9 cellular contexts compared by ENCODE assay signal in genomic region chr2:223469270-223470057, GRCh38.
A peak's percentile ranks its signal among the peaks of the same experiment; 100 is the strongest.
DNase-seq lines count a peak whose midpoint lies in the region; ATAC-seq and TF ChIP-seq lines count a peak whose summit lies in the region.
"Had no signal": no experiment of that assay in that cellular context is flagged by ENCODE, and none has a peak within 500 bp of the region (broad histone marks: within the 10 kb centered on the region; RNA-seq: fewer than 3 reads in every experiment).

No MANE protein-coding gene starts in this region.

- H3K27ac ChIP-seq in SJCRH30 (no peak overlapping the region), gastroesophageal sphincter (peak overlapping the region in 1 of 4 donors; percentile 2)

- no peak overlapping the region for H3K4me3 ChIP-seq in SJCRH30
- no peak overlapping the region for H3K4me3 ChIP-seq in gastroesophageal sphincter

- no peaks in the 10 kb centered on the region for H3K36me3 ChIP-seq in SJCRH30
- no peaks in the 10 kb centered on the region for H3K36me3 ChIP-seq in gastroesophageal sphincter

- no peak for TF ChIP-seq CTCF in gastroesophageal sphincter (IDR thresholded peaks at IDR 0.05)

- TF ChIP-seq POLR2A in gastroesophageal sphincter (IDR thresholded peaks at IDR 0.05): no peak

- 57 to 64% methylated on average over 4 to 6 of the region's 6 CpGs for WGBS in gastroesophageal sphincter (ENCODE audit: low coverage in 1 of 2), 2 donors

- H3K9me3 ChIP-seq in SJCRH30 (replicated peaks) (no peaks in the 10 kb centered on the region), gastroesophageal sphincter (no peaks in the 10 kb centered on the region)

- intact Hi-C loops in posterior vena cava (cut with DNase I): loop anchor here in 1 of 2 donors (10.0 kb wide), 1 partner anchor 205 kb away; no protein-coding TSS in a partner anchor

- H3K4me1 ChIP-seq in SJCRH30: no peaks in the 10 kb centered on the region
- H3K4me1 ChIP-seq in gastroesophageal sphincter: peaks cover 0 to 12% (median 3%) of the 10 kb centered on the region in 3 donors

- peak; percentile 47 for ATAC-seq in gastroesophageal sphincter
- ATAC-seq in HG02973 (IDR thresholded peaks at IDR 0.05; ENCODE audit: unreplicated experiment): no peak

- no peaks in the 10 kb centered on the region for H3K27me3 ChIP-seq in SJCRH30
- H3K27me3 ChIP-seq in gastroesophageal sphincter: no peaks in the 10 kb centered on the region

- peak; percentile 45 for DNase-seq in COLO829 (ENCODE audit: low spot score)
- DNase-seq in SJCRH30: peak; percentile 42 to 50
- DNase-seq in posterior vena cava (ENCODE audit: low spot score): peak; percentile 89
- DNase-seq in activated CD8-positive, alpha-beta memory T cell treated with anti-CD3 and anti-CD28 coated beads, Interleukin-2, amount 50 U/mL, for 48 hours: no peak
- no peak for DNase-seq in HPDE6-E6E7 (ENCODE audit: extremely low spot score)
- no peak for DNase-seq in stimulated activated CD4-positive, alpha-beta T cell treated with anti-CD3 and anti-CD28 coated beads, Interleukin-2, amount 100 ng/mL, for 24 hours
- DNase-seq: effector memory CD4-positive, alpha-beta T cell had no signal

- no peak for TF ChIP-seq EP300 in gastroesophageal sphincter (IDR thresholded peaks at IDR 0.05)

Comparison
In these comparisons a context has a peak if more than half of its experiments do, and no peak if none do; other contexts are left out.
1. DNase-seq: peak in COLO829 (single experiment), SJCRH30 (2 of 2) and posterior vena cava (single experiment); none in activated CD8-positive, alpha-beta memory T cell treated with anti-CD3 and anti-CD28 coated beads, Interleukin-2, amount 50 U/mL, for 48 hours (single experiment), HPDE6-E6E7 (single experiment) and stimulated activated CD4-positive, alpha-beta T cell treated with anti-CD3 and anti-CD28 coated beads, Interleukin-2, amount 100 ng/mL, for 24 hours (0 of 2).